ENCODE assay signal across 1 cellular context in genomic region chr1:28811766-28812668, GRCh38.
TF ChIP-seq lines count a peak whose summit lies in the region.

OPRD1 (plus strand) TSS chr1:28812170; CDS start chr1:28812384, 214 bp downstream.

TF ChIP-seq in SK-N-SH, 30 proteins besides CTCF, POLR2A, EP300 and RAD21 (continued from another document):
- TF ChIP-seq EZH2phosphoT487 (IDR thresholded peaks at IDR 0.05; ENCODE audit: borderline replicate concordance, low read depth) = no peak
- no peak for TF ChIP-seq REST (IDR thresholded peaks at IDR 0.05; ENCODE audit: low read depth, low read length)
- no peak for TF ChIP-seq YY1 (IDR thresholded peaks at IDR 0.05; ENCODE audit: low read depth)
- no peak for TF ChIP-seq ELF1 (IDR thresholded peaks at IDR 0.05)
- no peak for TF ChIP-seq SIN3A (IDR thresholded peaks at IDR 0.05; ENCODE audit: borderline replicate concordance, low read depth, low read length)
- TF ChIP-seq IRF3 (IDR thresholded peaks at IDR 0.05; ENCODE audit: low read depth, low read length) = no peak
- TF ChIP-seq GABPA (IDR thresholded peaks at IDR 0.05; ENCODE audit: low read depth) = no peak
